27 cellular contexts compared by ENCODE assay signal in genomic region chr3:35675621-35676020, GRCh38. TPM values are rescaled to one million over a fixed set of nuclear protein-coding genes. Genes with fewer than 3 reads are reported as not detected.
"Had no signal": no experiment of that assay in that cellular context is flagged by ENCODE, and none has a peak within 500 bp of the region (broad histone marks: within the 10 kb centered on the region; RNA-seq: fewer than 3 reads in every experiment).

No MANE protein-coding gene starts in this region.

- H3K4me1 Mint-ChIP-seq: activated naive CD8-positive, alpha-beta T cell treated with anti-CD3 and anti-CD28 coated beads, Interleukin-2, amount 10 ng/mL, durations not matched to agents 7 days and 5 days; central memory CD8-positive, alpha-beta T cell had no signal

- H3K27me3 Mint-ChIP-seq: activated CD8-positive, alpha-beta T cell treated with anti-CD3 and anti-CD28 coated beads for 36 hours; activated naive CD8-positive, alpha-beta T cell treated with anti-CD3 and anti-CD28 coated beads, Interleukin-2, amount 10 ng/mL, durations not matched to agents 7 days and 5 days; central memory CD8-positive, alpha-beta T cell had no signal

- H3K27ac ChIP-seq: adrenal gland, Peyer's patch, RWPE1, SJCRH30 had no signal

- DNase-seq: activated CD4-positive, alpha-beta T cell treated with anti-CD3 and anti-CD28 coated beads for 4 hours; activated CD8-positive, alpha-beta memory T cell treated with anti-CD3 and anti-CD28 coated beads, Interleukin-2, amount 50 U/mL, for 4 hours; activated CD8-positive, alpha-beta T cell treated with anti-CD3 and anti-CD28 coated beads for 36 hours; activated naive CD4-positive, alpha-beta T cell treated with anti-CD3 and anti-CD28 coated beads, Interleukin-2, amount 50 U/mL, for 16 hours; activated naive CD8-positive, alpha-beta T cell treated with anti-CD3 and anti-CD28 coated beads, Interleukin-2, amount 10 ng/mL, durations not matched to agents 7 days and 5 days; aorta; NCI-H1048; NCI-H146; NCI-H1930; NCI-H2171; NCI-H226; NCI-H526 treated with DMSO at 0.1 percent for 48 hours; NCI-H82; Peyer's patch; Right ventricle myocardium superior; SJCRH30; SK-N-SH; SW 1271 had no signal

- H3K9me3 Mint-ChIP-seq: activated CD8-positive, alpha-beta T cell treated with anti-CD3 and anti-CD28 coated beads for 36 hours; activated naive CD8-positive, alpha-beta T cell treated with anti-CD3 and anti-CD28 coated beads, Interleukin-2, amount 10 ng/mL, durations not matched to agents 7 days and 5 days had no signal

- H3K4me3 ChIP-seq: adrenal gland, K562, Peyer's patch, SJCRH30 had no signal

- H3K4me2 ChIP-seq: SK-N-SH had no signal

- H3K27ac Mint-ChIP-seq: activated CD8-positive, alpha-beta T cell treated with anti-CD3 and anti-CD28 coated beads for 36 hours; activated naive CD8-positive, alpha-beta T cell treated with anti-CD3 and anti-CD28 coated beads, Interleukin-2, amount 10 ng/mL, durations not matched to agents 7 days and 5 days had no signal

- H3K4me3 Mint-ChIP-seq: activated CD8-positive, alpha-beta T cell treated with anti-CD3 and anti-CD28 coated beads for 36 hours; activated naive CD8-positive, alpha-beta T cell treated with anti-CD3 and anti-CD28 coated beads, Interleukin-2, amount 10 ng/mL, durations not matched to agents 7 days and 5 days; central memory CD8-positive, alpha-beta T cell had no signal

- ATAC-seq: activated CD4-positive, CD25-positive, alpha-beta regulatory T cell treated with anti-CD3 and anti-CD28 coated beads, Interleukin-2, amount 50 U/mL, for 24 hours; activated CD8-positive, alpha-beta T cell treated with anti-CD3 and anti-CD28 coated beads for 36 hours; K562 had no signal

- H3K4me1 ChIP-seq: adrenal gland, Peyer's patch had no signal

- H3K27me3 ChIP-seq: adrenal gland, Peyer's patch, SJCRH30 had no signal

- H3K36me3 Mint-ChIP-seq: activated naive CD8-positive, alpha-beta T cell treated with anti-CD3 and anti-CD28 coated beads, Interleukin-2, amount 10 ng/mL, durations not matched to agents 7 days and 5 days had no signal

- H3K9me3 ChIP-seq: adrenal gland, Peyer's patch, SJCRH30, SK-N-SH had no signal

- H3K36me3 ChIP-seq: adrenal gland, Peyer's patch, SJCRH30 had no signal

- H3K9ac ChIP-seq: SK-N-SH had no signal

- H3K9me2 ChIP-seq: SK-N-SH had no signal

RNA-seq across cellular contexts. Expression of gene ARPP21, which starts 36.3 kb away (rescaled TPM):
- total RNA-seq: activated CD8-positive, alpha-beta T cell treated with anti-CD3 and anti-CD28 coated beads for 36 hours; activated naive CD8-positive, alpha-beta T cell treated with anti-CD3 and anti-CD28 coated beads, Interleukin-2, amount 10 ng/mL, durations not matched to agents 7 days and 5 days; adrenal gland; bronchial epithelial cell; K562; M059J; NCI-H460; Right ventricle myocardium superior; T-helper 1 cell treated with Interleukin-12 subunit alpha and Interleukin-12 subunit beta and Interleukin-4 antibody, amounts not matched to agents 30 ng/mL and 1 ng/mL, for 36 hours had no signal
